In genomic region chr3:192840143-192840836, GRCh38 we compare ENCODE assay signal across 15 cellular contexts.
A peak's percentile ranks its signal among the peaks of the same experiment; 100 is the strongest.
DNase-seq lines count a peak whose midpoint lies in the region; ATAC-seq and TF ChIP-seq lines count a peak whose summit lies in the region.
"Had no signal": no experiment of that assay in that cellular context is flagged by ENCODE, and none has a peak within 500 bp of the region (broad histone marks: within the 10 kb centered on the region; RNA-seq: fewer than 3 reads in every experiment).

No MANE protein-coding gene starts in this region.

- CTCF ChIA-PET in Calu3 (lab: Charles Lee): interaction anchor here (0.6 to 1.1 kb wide), 3 partner anchors 11 to 189 kb away, joined by 3 to 4 read pairs (median 3); no protein-coding TSS in a partner anchor

- ATAC-seq in GM21529 (IDR thresholded peaks at IDR 0.05; ENCODE audit: unreplicated experiment) (peak; percentile 33), HG02884 (IDR thresholded peaks at IDR 0.05; ENCODE audit: unreplicated experiment) (peak; percentile 36)
- ATAC-seq in stimulated activated effector memory CD8-positive, alpha-beta T cell treated with anti-CD3 and anti-CD28 coated beads, Interleukin-12 subunit alpha, Interleukin-12 subunit beta, amount 100 ng/mL, for 72 hours: peak; percentile 42

- H3K9me3 Mint-ChIP-seq in stimulated activated effector memory CD8-positive, alpha-beta T cell treated with anti-CD3 and anti-CD28 coated beads, Interleukin-12 subunit alpha, Interleukin-12 subunit beta, amount 100 ng/mL, for 72 hours: no peaks in the 10 kb centered on the region
- H3K9me3 Mint-ChIP-seq in Calu3 (ENCODE audit: low read depth, unreplicated experiment): no peaks in the 10 kb centered on the region

- BruUV-seq in Calu3 (replicated peaks; lab: Mats Ljungman, UMichigan): no TSS peak

- TF ChIP-seq CTCF in GM13977 (IDR thresholded peaks at IDR 0.05; ENCODE audit: extremely low read depth, insufficient read depth, missing control alignments): no peak
- no peak for TF ChIP-seq CTCF in Calu3 (IDR thresholded peaks at IDR 0.05; ENCODE audit: unreplicated experiment)

- no peak overlapping the region for H3K4me3 Mint-ChIP-seq in stimulated activated effector memory CD8-positive, alpha-beta T cell treated with anti-CD3 and anti-CD28 coated beads, Interleukin-12 subunit alpha, Interleukin-12 subunit beta, amount 100 ng/mL, for 72 hours
- H3K4me3 Mint-ChIP-seq in Calu3 (ENCODE audit: low read depth, unreplicated experiment): no peak overlapping the region
- H3K4me3 Mint-ChIP-seq: CD8-positive, alpha-beta memory T cell had no signal

- peaks cover 1% of the 10 kb centered on the region for H3K36me3 Mint-ChIP-seq in stimulated activated effector memory CD8-positive, alpha-beta T cell treated with anti-CD3 and anti-CD28 coated beads, Interleukin-12 subunit alpha, Interleukin-12 subunit beta, amount 100 ng/mL, for 72 hours
- H3K36me3 Mint-ChIP-seq in Calu3 (ENCODE audit: insufficient read depth, unreplicated experiment): no peaks in the 10 kb centered on the region
- H3K36me3 Mint-ChIP-seq: CD8-positive, alpha-beta memory T cell had no signal

- H3K27me3 Mint-ChIP-seq in Calu3 (ENCODE audit: unreplicated experiment): no peaks in the 10 kb centered on the region
- H3K27me3 Mint-ChIP-seq: CD8-positive, alpha-beta memory T cell had no signal

- in situ Hi-C loops in GM13977 (cut with MboI; ENCODE audit: low pct_unique_long_range_greater_than_20kb, low sequenced_read_pairs, unreplicated experiment): no loop called here

- intact Hi-C loops in Calu3 (cut with micrococcal nuclease; ENCODE audit: unreplicated experiment): no loop called here
- intact Hi-C loops in head of caudate nucleus (cut with DNase I): no loop called here

- H3K4me1 Mint-ChIP-seq in stimulated activated effector memory CD8-positive, alpha-beta T cell treated with anti-CD3 and anti-CD28 coated beads, Interleukin-12 subunit alpha, Interleukin-12 subunit beta, amount 100 ng/mL, for 72 hours: peaks cover 20% of the 10 kb centered on the region
- peaks cover 12% of the 10 kb centered on the region for H3K4me1 Mint-ChIP-seq in Calu3 (ENCODE audit: low read depth, unreplicated experiment)
- H3K4me1 Mint-ChIP-seq: CD8-positive, alpha-beta memory T cell had no signal

- DNase-seq in GM13977 (ENCODE audit: low spot score) (peak; percentile 36), Calu3 (no peak), head of caudate nucleus (no peak), ecto neural progenitor cell (ENCODE audit: low spot score) (no peak)
- DNase-seq in stimulated activated effector memory CD8-positive, alpha-beta T cell treated with anti-CD3 and anti-CD28 coated beads, Interleukin-12 subunit alpha, Interleukin-12 subunit beta, amount 100 ng/mL, for 72 hours (ENCODE audit: low spot score in 2 of 2): no peak
- DNase-seq: CD8-positive, alpha-beta memory T cell; IMR-90; NCI-H187; NCI-H2227 treated with DMSO at 0.1 percent for 48 hours; NCI-H510A treated with DMSO at 0.1 percent for 48 hours; NCI-H82; SHP77 treated with DMSO at 0.1 percent for 48 hours; SK-N-SH had no signal

- H3K27ac Mint-ChIP-seq in stimulated activated effector memory CD8-positive, alpha-beta T cell treated with anti-CD3 and anti-CD28 coated beads, Interleukin-12 subunit alpha, Interleukin-12 subunit beta, amount 100 ng/mL, for 72 hours: no peak overlapping the region
- H3K27ac Mint-ChIP-seq in Calu3 (ENCODE audit: unreplicated experiment): no peak overlapping the region
- H3K27ac Mint-ChIP-seq: CD8-positive, alpha-beta memory T cell had no signal
